ENCODE assay signal across 8 cellular contexts in the genomic region with DNA sequence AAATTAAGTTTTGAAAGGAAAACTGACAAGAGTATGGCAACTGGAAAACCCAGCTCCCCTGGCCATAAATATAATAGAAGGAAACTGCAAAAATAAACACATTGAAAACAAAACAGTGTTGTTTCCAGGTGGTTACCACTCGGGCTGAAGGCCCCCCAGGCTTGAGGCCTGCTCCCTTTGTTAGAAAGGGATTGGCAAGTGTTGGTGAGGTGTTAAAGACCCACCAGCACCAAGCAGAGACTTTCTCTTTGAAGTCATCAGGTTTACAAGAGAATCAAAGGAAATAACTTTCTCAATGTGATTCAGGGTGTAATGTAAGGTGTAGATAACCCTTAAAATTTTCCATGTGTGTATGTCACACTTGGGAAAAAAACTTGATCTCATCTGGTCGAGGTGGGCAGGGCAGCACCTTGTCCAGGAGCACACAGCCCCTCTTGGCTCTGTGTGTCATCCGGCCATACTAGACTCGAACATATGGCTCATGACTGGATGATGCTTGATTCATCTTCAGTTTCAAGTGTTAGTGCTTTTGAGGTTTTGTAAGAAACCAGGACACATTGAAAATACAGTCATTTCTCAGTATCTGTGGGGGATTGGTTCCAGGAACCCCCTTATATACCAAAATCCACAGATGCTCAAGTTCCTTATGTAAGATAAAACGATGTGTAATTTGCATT. TPM values are rescaled to one million over a fixed set of nuclear protein-coding genes. Genes with fewer than 3 reads are reported as not detected.
DNase-seq lines count a peak whose midpoint lies in the region; ATAC-seq and TF ChIP-seq lines count a peak whose summit lies in the region.

No MANE protein-coding gene starts in this region.

- H3K4me3 ChIP-seq in HUES64 (ENCODE audit: low read length) = no peak overlapping the region

- DNase-seq in CD14-positive monocyte (ENCODE audit: low spot score) (no peak), astrocyte of the hippocampus (ENCODE audit: low read depth, low spot score) (peak; percentile 25), NCI-H1417 treated with DMSO at 0.1 percent for 48 hours (lab: John Stamatoyannopoulos, UW) (no peak), NCI-H446 treated with DMSO at 0.1 percent for 48 hours (lab: John Stamatoyannopoulos, UW) (no peak), DMS79 treated with DMSO at 0.1 percent for 48 hours (lab: John Stamatoyannopoulos, UW) (no peak)

- H3K9me3 Mint-ChIP-seq in CD14-positive monocyte = no peaks in the 10 kb centered on the region
- no peaks in the 10 kb centered on the region for H3K9me3 Mint-ChIP-seq in nephron

- no peak for ATAC-seq in GM18520 (IDR thresholded peaks at IDR 0.05; ENCODE audit: unreplicated experiment)

- intact Hi-C loops in CD14-positive monocyte (cut with micrococcal nuclease) = loop anchor here in 1 of 2 donors (5.0 kb wide), 1 partner anchor 37 kb away; no protein-coding TSS in a partner anchor

- H3K27ac ChIP-seq in HUES64 (ENCODE audit: low read depth, low read length) = peak overlapping the region; percentile 58

- H3K36me3 ChIP-seq in HUES64 (ENCODE audit: insufficient read depth, low read length) = peaks cover 18% of the 10 kb centered on the region

- no peaks in the 10 kb centered on the region for H3K27me3 ChIP-seq in HUES64 (ENCODE audit: insufficient read depth, low read length)

- no peaks in the 10 kb centered on the region for H3K27me3 Mint-ChIP-seq in CD14-positive monocyte (ENCODE audit: low read depth in 3 of 3)
- H3K27me3 Mint-ChIP-seq in nephron (ENCODE audit: low read depth) = no peaks in the 10 kb centered on the region

- H3K4me1 Mint-ChIP-seq in CD14-positive monocyte (peaks cover 67% of the 10 kb centered on the region), nephron (peaks cover 94% of the 10 kb centered on the region)

- H3K27ac Mint-ChIP-seq in CD14-positive monocyte (peak overlapping the region in 5 of 7 donors; percentile 1 to 83 (median 69)), nephron (peak overlapping the region; percentile 90 to 98 (median 93))

- no peak overlapping the region for H3K4me3 Mint-ChIP-seq in CD14-positive monocyte
- H3K4me3 Mint-ChIP-seq in nephron = peak overlapping the region; percentile 26 to 66 (median 61)

- H3K9ac ChIP-seq in HUES64 (ENCODE audit: low read depth, low read length) = no peak overlapping the region

- peaks cover 32 to 35% of the 10 kb centered on the region in 2 donors for H3K36me3 Mint-ChIP-seq in CD14-positive monocyte
- H3K36me3 Mint-ChIP-seq in nephron (ENCODE audit: low read depth) = peaks cover 16% of the 10 kb centered on the region

- TF ChIP-seq CTCF in CD14-positive monocyte (IDR thresholded peaks at IDR 0.05) (no peak), nephron (IDR thresholded peaks at IDR 0.05; ENCODE audit: unreplicated experiment in 3 of 3) (no peak)

- no peaks in the 10 kb centered on the region for H3K9me3 ChIP-seq in HUES64 (ENCODE audit: insufficient read depth, low read depth, low read length)

- peaks cover 84% of the 10 kb centered on the region for H3K4me1 ChIP-seq in HUES64 (ENCODE audit: insufficient read depth, low read length)

- WGBS in HUES64 = 74% methylated on average over 4 of the region's 5 CpGs

RNA-seq across cellular contexts. Expression of gene ACTN4, which starts 7.8 kb away (rescaled TPM):
- polyA plus RNA-seq in CD14-positive monocyte = 10 to 100 TPM in 1 of 2 donors, 1 to 10 TPM in 1; 8.4 to 16.0 TPM
- 227 TPM for polyA plus RNA-seq in HUES64 (2013, experiment 1 of 2)
- 242 TPM for polyA plus RNA-seq in HUES64 (2013, experiment 2 of 2)

RNA-seq across cellular contexts. Expression of gene EIF3K, which starts 36.3 kb away (rescaled TPM):
- polyA plus RNA-seq in CD14-positive monocyte = 100 to 1,000 TPM; 326 to 381 TPM
- 281 TPM for polyA plus RNA-seq in HUES64 (2013, experiment 1 of 2)
- 288 TPM for polyA plus RNA-seq in HUES64 (2013, experiment 2 of 2)

RNA-seq across cellular contexts. Expression of gene MAP4K1, which starts 37.5 kb away (rescaled TPM):
- 10 to 100 TPM; 19.8 to 22.4 TPM for polyA plus RNA-seq in CD14-positive monocyte
- polyA plus RNA-seq in HUES64 (2013, experiment 1 of 2) = 8.3 TPM
- polyA plus RNA-seq in HUES64 (2013, experiment 2 of 2) = 2.9 TPM

Comparison
In these comparisons a context has a peak if more than half of its experiments do, and no peak if none do; other contexts are left out.
1. H3K4me3 Mint-ChIP-seq: peak in nephron (3 of 3); none in CD14-positive monocyte (0 of 2).